In the genomic region with DNA sequence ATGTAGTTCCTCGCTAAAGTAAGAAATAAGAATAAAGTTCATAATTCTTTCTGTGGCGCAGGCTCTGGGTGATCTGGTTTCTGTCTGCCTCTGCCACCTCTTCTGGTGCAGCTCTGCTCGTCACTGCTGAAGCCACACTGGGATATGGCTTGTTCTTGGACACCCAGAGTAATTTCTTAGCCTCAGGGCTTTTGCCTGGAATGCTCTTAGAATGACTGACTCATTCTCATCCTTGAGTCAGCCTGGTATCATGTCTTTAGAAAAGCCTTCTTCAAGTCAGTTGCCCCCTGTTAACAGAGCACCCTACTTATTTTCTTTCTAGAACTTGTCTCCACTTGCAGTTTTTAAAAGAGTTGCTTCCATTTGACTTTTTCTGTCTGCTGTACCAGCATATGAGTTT, we compare ENCODE assay signal across 10 cellular contexts. TPM values are rescaled to one million over a fixed set of nuclear protein-coding genes. Genes with fewer than 3 reads are reported as not detected.
DNase-seq lines count a peak whose midpoint lies in the region; ATAC-seq and TF ChIP-seq lines count a peak whose summit lies in the region.
"Had no signal": no experiment of that assay in that cellular context is flagged by ENCODE, and none has a peak within 500 bp of the region (broad histone marks: within the 10 kb centered on the region; RNA-seq: fewer than 3 reads in every experiment).

No MANE protein-coding gene starts in this region.

- CTCF ChIA-PET in CD8-positive, alpha-beta T cell (lab: Charles Lee): no interaction called here

- H3K27me3 ChIP-seq in CD8-positive, alpha-beta T cell (ENCODE audit: insufficient read depth, low read length): no peaks in the 10 kb centered on the region
- H3K27me3 ChIP-seq in adipocyte (replicated peaks; ENCODE audit: control insufficient read depth, insufficient read depth, low read length): no peaks in the 10 kb centered on the region
- H3K27me3 ChIP-seq: vagina had no signal

- peaks cover 38% of the 10 kb centered on the region for H3K4me1 ChIP-seq in CD8-positive, alpha-beta T cell (ENCODE audit: insufficient read depth, low read length)
- peaks cover 16% of the 10 kb centered on the region for H3K4me1 ChIP-seq in adipocyte (ENCODE audit: control insufficient read depth, insufficient read depth, low read length)

- peaks cover 68% of the 10 kb centered on the region for H3K36me3 Mint-ChIP-seq in CD8-positive, alpha-beta T cell
- peaks cover 1% of the 10 kb centered on the region for H3K36me3 Mint-ChIP-seq in IgD-negative memory B cell

- POLR2A ChIA-PET in CD8-positive, alpha-beta T cell (lab: Charles Lee): no interaction called here

- intact Hi-C loops in CD8-positive, alpha-beta T cell (cut with DNase I, micrococcal nuclease): no loop called here
- intact Hi-C loops in left cardiac atrium (cut with DNase I): no loop called here

- H3K27ac ChIP-seq in CD8-positive, alpha-beta T cell (ENCODE audit: low read depth, low read length): no peak overlapping the region
- H3K27ac ChIP-seq: vagina had no signal

- no peak for DNase-seq in CD8-positive, alpha-beta T cell
- DNase-seq in adipocyte (ENCODE audit: low read depth) (peak; percentile 77), mucosa of gallbladder (ENCODE audit: low spot score) (peak; percentile 3), left cardiac atrium (no peak), RPMI8226 (no peak), NCI-H345 treated with DMSO at 0.1 percent for 48 hours (lab: John Stamatoyannopoulos, UW; ENCODE audit: unreplicated experiment) (no peak)
- DNase-seq: stimulated activated CD4-positive, alpha-beta T cell treated with anti-CD3 and anti-CD28 coated beads, Interleukin-4, amount 100 ng/mL, for 24 hours had no signal

- H3K4me1 Mint-ChIP-seq in CD8-positive, alpha-beta T cell (ENCODE audit: low read depth): peaks cover 61% of the 10 kb centered on the region
- peaks cover 23 to 39% (median 27%) of the 10 kb centered on the region in 3 donors for H3K4me1 Mint-ChIP-seq in IgD-negative memory B cell

- peak overlapping the region; percentile 98 for H3K27ac Mint-ChIP-seq in CD8-positive, alpha-beta T cell
- no peak overlapping the region for H3K27ac Mint-ChIP-seq in IgD-negative memory B cell

- no peaks in the 10 kb centered on the region for H3K27me3 Mint-ChIP-seq in CD8-positive, alpha-beta T cell (ENCODE audit: low read depth)
- no peaks in the 10 kb centered on the region for H3K27me3 Mint-ChIP-seq in IgD-negative memory B cell

- no peak for ATAC-seq in CD8-positive, alpha-beta T cell
- ATAC-seq in GM19395 (IDR thresholded peaks at IDR 0.05; ENCODE audit: unreplicated experiment) (no peak), left cardiac atrium (no peak)

- peaks cover 43% of the 10 kb centered on the region for H3K36me3 ChIP-seq in CD8-positive, alpha-beta T cell (ENCODE audit: insufficient read depth, low read length)
- peaks cover 49% of the 10 kb centered on the region for H3K36me3 ChIP-seq in adipocyte (ENCODE audit: control insufficient read depth, insufficient read depth, low read length, severe bottlenecking)

- H3K4me3 ChIP-seq in CD8-positive, alpha-beta T cell (ENCODE audit: low read depth, low read length): no peak overlapping the region
- H3K4me3 ChIP-seq in adipocyte (ENCODE audit: low read length): no peak overlapping the region
- H3K4me3 ChIP-seq: vagina had no signal

- H3K9me3 Mint-ChIP-seq in CD8-positive, alpha-beta T cell: no peaks in the 10 kb centered on the region
- no peaks in the 10 kb centered on the region for H3K9me3 Mint-ChIP-seq in IgD-negative memory B cell

- TF ChIP-seq CTCF in CD8-positive, alpha-beta T cell (IDR thresholded peaks at IDR 0.05): no peak

- peak overlapping the region; percentile 97 for H3K4me3 Mint-ChIP-seq in CD8-positive, alpha-beta T cell
- peak overlapping the region; percentile 1 to 97 (median 35) for H3K4me3 Mint-ChIP-seq in IgD-negative memory B cell

- H3K9me3 ChIP-seq in CD8-positive, alpha-beta T cell (ENCODE audit: low read length): no peaks in the 10 kb centered on the region
- no peaks in the 10 kb centered on the region for H3K9me3 ChIP-seq in adipocyte (ENCODE audit: control insufficient read depth, low read length)
- H3K9me3 ChIP-seq: vagina had no signal

- no peak overlapping the region for H3K9ac ChIP-seq in adipocyte (ENCODE audit: low read length)

RNA-seq across cellular contexts. Expression of gene ZSCAN25, which starts 2.0 kb away (rescaled TPM):
- 10 to 100 TPM; 54.1 to 54.7 TPM for total RNA-seq in CD8-positive, alpha-beta T cell
- polyA plus RNA-seq in IgD-negative memory B cell: 11.8 TPM
- total RNA-seq in mucosa of gallbladder: 16.8 TPM
- total RNA-seq in left cardiac atrium: 1 to 10 TPM; 9.4 to 9.7 TPM

RNA-seq across cellular contexts. Expression of gene TMEM225B, which starts 20.7 kb away (rescaled TPM):
- total RNA-seq in CD8-positive, alpha-beta T cell: 1 to 10 TPM in 1 of 2 experiments, under 1 TPM in 1; 0.94 to 2.1 TPM
- polyA plus RNA-seq in IgD-negative memory B cell: 1.6 TPM
- total RNA-seq in mucosa of gallbladder: 0.35 TPM
- total RNA-seq in left cardiac atrium: under 1 TPM; 0.18 to 0.50 TPM

Comparison
In these comparisons a context has a peak if more than half of its experiments do, and no peak if none do; other contexts are left out.
1. DNase-seq: peak in adipocyte (single experiment) and mucosa of gallbladder (single experiment); none in CD8-positive, alpha-beta T cell (0 of 7), left cardiac atrium (single experiment), RPMI8226 (single experiment) and NCI-H345 treated with DMSO at 0.1 percent for 48 hours (single experiment).